Comparison of ENCODE assay signal across 9 cellular contexts in the genomic region with DNA sequence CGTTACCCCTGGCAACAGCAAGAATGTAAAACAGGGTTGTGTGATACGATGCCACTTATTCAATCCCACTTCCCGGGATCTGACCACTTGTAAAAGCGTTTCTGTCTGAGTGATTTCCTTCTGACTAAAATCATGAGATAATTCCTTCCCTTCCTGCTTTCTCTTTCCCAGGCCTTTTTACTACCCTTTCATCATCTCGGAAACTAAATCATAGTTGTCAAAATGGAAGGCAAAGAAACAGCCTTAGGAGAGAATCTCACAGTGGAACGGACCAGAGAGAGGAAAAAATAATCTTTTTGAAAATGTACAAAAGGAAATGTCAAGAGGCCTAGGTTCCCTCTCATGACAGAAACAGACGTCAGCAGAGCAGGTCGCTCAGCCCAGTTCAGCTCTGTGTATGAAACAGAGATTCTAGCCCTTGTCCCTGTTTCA. TPM values are rescaled to one million over a fixed set of nuclear protein-coding genes. Genes with fewer than 3 reads are reported as not detected.
A peak's percentile ranks its signal among the peaks of the same experiment; 100 is the strongest.
DNase-seq lines count a peak whose midpoint lies in the region; ATAC-seq and TF ChIP-seq lines count a peak whose summit lies in the region.
"Had no signal": no experiment of that assay in that cellular context is flagged by ENCODE, and none has a peak within 500 bp of the region (broad histone marks: within the 10 kb centered on the region; RNA-seq: fewer than 3 reads in every experiment).

No MANE protein-coding gene starts in this region.

- H3K36me3 ChIP-seq in heart right ventricle (no peaks in the 10 kb centered on the region), endodermal cell (ENCODE audit: control insufficient read depth, insufficient read depth, low read length) (no peaks in the 10 kb centered on the region), muscle layer of colon (ENCODE audit: insufficient read depth, low read length) (no peaks in the 10 kb centered on the region), H7 (replicated peaks; ENCODE audit: control insufficient read depth, insufficient read depth, low read length) (no peaks in the 10 kb centered on the region)

- H3K9me3 ChIP-seq in heart right ventricle (no peaks in the 10 kb centered on the region), endodermal cell (ENCODE audit: control insufficient read depth, low read length) (no peaks in the 10 kb centered on the region), muscle layer of colon (ENCODE audit: low read length) (no peaks in the 10 kb centered on the region)

- peaks cover 13 to 65% (median 43%) of the 10 kb centered on the region in 9 donors for H3K4me1 ChIP-seq in heart right ventricle
- H3K4me1 ChIP-seq in endodermal cell (ENCODE audit: control insufficient read depth, insufficient read depth, low read length), result no peaks in the 10 kb centered on the region
- peaks cover 58% of the 10 kb centered on the region for H3K4me1 ChIP-seq in muscle layer of colon (ENCODE audit: insufficient read depth, low read length)

- no peaks in the 10 kb centered on the region for H3K9me3 Mint-ChIP-seq in endodermal cell
- H3K9me3 Mint-ChIP-seq: CD4-positive, alpha-beta T cell had no signal

- no peaks in the 10 kb centered on the region for H3K36me3 Mint-ChIP-seq in endodermal cell (ENCODE audit: low read depth)

- peaks cover 10% of the 10 kb centered on the region for H3K4me1 Mint-ChIP-seq in endodermal cell

- H3K27ac ChIP-seq in heart right ventricle (peak overlapping the region in 9 of 10 donors; percentile 39 to 73 (median 65)), endodermal cell (ENCODE audit: low read depth, low read length) (peak overlapping the region; percentile 87), muscle layer of colon (ENCODE audit: low read depth, low read length) (peak overlapping the region; percentile 83)

- 16 to 23% methylated on average over 8 of the region's 8 CpGs for WGBS in heart right ventricle, 2 donors
- 76 to 89% methylated on average over 7 to 8 of the region's 8 CpGs for WGBS in endodermal cell (ENCODE audit: insufficient coverage in 1 of 2, insufficient read length in 1 of 2), 2 experiments

- H3K27me3 Mint-ChIP-seq in endodermal cell (ENCODE audit: insufficient read depth), result no peaks in the 10 kb centered on the region

- no peak overlapping the region for H3K27ac Mint-ChIP-seq in endodermal cell
- H3K27ac Mint-ChIP-seq: CD4-positive, alpha-beta T cell had no signal

- no peak for DNase-seq in heart right ventricle
- no peak for DNase-seq in Right ventricle myocardium inferior (ENCODE audit: missing footprints)
- peak; percentile 5 for DNase-seq in endodermal cell
- no peak for DNase-seq in stimulated activated CD4-positive, alpha-beta T cell treated with anti-CD3 and anti-CD28 coated beads, Interleukin-12 subunit alpha, Interleukin-12 subunit beta, amount 100 ng/mL, for 4 hours
- no peak for DNase-seq in H7
- DNase-seq in NCI-H446 (lab: John Stamatoyannopoulos, UW), result no peak
- DNase-seq in mesenteric fat pad (ENCODE audit: low spot score), result no peak
- DNase-seq: CD4-positive, alpha-beta T cell had no signal

- H3K4me3 ChIP-seq in heart right ventricle (no peak overlapping the region), endodermal cell (ENCODE audit: low read length) (no peak overlapping the region), muscle layer of colon (ENCODE audit: low read depth in 1 of 2, low read length in 2 of 2) (no peak overlapping the region), H7 (ENCODE audit: insufficient read depth, low read depth, low read length) (no peak overlapping the region)

- intact Hi-C loops in heart right ventricle (cut with DNase I), result loop anchor here in 1 of 10 donors (10.0 kb wide), 1 partner anchor 145 kb away; no protein-coding TSS in a partner anchor
- intact Hi-C loops in Right ventricle myocardium inferior (cut with DNase I), result loop anchor here (2.0 kb wide), 1 partner anchor 35 kb away; no protein-coding TSS in a partner anchor

- H3K9ac ChIP-seq in endodermal cell (ENCODE audit: extremely low read depth, low read length, poor library complexity, severe bottlenecking) (no peak overlapping the region), muscle layer of colon (ENCODE audit: low read length) (peak overlapping the region; percentile 51)

- no peak for TF ChIP-seq CTCF in heart right ventricle (IDR thresholded peaks at IDR 0.05)
- TF ChIP-seq CTCF in endodermal cell (conservative IDR thresholded peaks at IDR 0.05), result no peak

- no peaks in the 10 kb centered on the region for H3K27me3 ChIP-seq in heart right ventricle
- no peaks in the 10 kb centered on the region for H3K27me3 ChIP-seq in endodermal cell (ENCODE audit: control insufficient read depth, insufficient read depth, low read length, poor library complexity, severe bottlenecking)
- no peaks in the 10 kb centered on the region for H3K27me3 ChIP-seq in muscle layer of colon (ENCODE audit: control insufficient read depth in 1 of 2, insufficient read depth in 2 of 2, low read length in 2 of 2)
- H3K27me3 ChIP-seq in H7 (ENCODE audit: control insufficient read depth, insufficient read depth, low read length), result no peaks in the 10 kb centered on the region

- no peak overlapping the region for H3K4me3 Mint-ChIP-seq in endodermal cell
- H3K4me3 Mint-ChIP-seq: CD4-positive, alpha-beta T cell had no signal

- peak in 2 of 8 donors; percentile 31 to 34 for ATAC-seq in heart right ventricle
- no peak for ATAC-seq in Right ventricle myocardium inferior

RNA-seq across cellular contexts. Expression of a gene that starts 29.7 kb away (rescaled TPM):
- total RNA-seq in heart right ventricle, result 10 to 100 TPM; 27.6 to 48.2 (median 35.4) TPM
- polyA plus RNA-seq in heart right ventricle, result 1 to 10 TPM; 7.1 to 8.6 TPM
- 28.3 TPM for total RNA-seq in Right ventricle myocardium inferior
- 10 to 100 TPM; 13.0 to 13.7 TPM for total RNA-seq in endodermal cell
- polyA plus RNA-seq in endodermal cell (2013, experiment 1 of 2), result 13.5 TPM
- 13.2 TPM for polyA plus RNA-seq in endodermal cell (2013, experiment 2 of 2)
- total RNA-seq in H7 (2014; rRNA removed; shearing (Covaris generic)), result 4.8 and 7.2 TPM in 2 replicates
- 38.5 TPM for total RNA-seq in mesenteric fat pad
